1 cellular context compared by ENCODE assay signal in the genomic region with DNA sequence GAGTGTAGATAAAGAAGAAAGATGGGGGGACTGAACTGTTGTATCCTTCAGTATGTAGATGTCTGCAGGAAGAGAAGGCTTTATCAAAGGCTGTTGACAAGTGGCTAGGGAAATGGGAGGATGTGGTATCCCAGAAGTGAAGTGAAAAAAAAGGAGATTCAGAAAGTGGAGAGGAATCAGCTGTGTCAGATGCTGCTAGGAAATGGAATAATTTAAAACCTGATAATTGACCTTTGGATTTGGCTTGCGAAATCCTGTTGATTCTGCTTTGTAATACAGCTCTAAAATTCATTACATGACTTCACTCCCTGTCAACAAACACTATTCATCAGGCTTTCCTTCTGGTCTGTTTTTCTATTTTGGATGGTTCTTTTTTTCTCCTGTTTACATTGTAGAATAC.
TF ChIP-seq lines count a peak whose summit lies in the region.

No MANE protein-coding gene starts in this region.

TF ChIP-seq in liver, 16 proteins besides CTCF, POLR2A, EP300 and RAD21 (continued from another document):
- TF ChIP-seq, protein P1, sequence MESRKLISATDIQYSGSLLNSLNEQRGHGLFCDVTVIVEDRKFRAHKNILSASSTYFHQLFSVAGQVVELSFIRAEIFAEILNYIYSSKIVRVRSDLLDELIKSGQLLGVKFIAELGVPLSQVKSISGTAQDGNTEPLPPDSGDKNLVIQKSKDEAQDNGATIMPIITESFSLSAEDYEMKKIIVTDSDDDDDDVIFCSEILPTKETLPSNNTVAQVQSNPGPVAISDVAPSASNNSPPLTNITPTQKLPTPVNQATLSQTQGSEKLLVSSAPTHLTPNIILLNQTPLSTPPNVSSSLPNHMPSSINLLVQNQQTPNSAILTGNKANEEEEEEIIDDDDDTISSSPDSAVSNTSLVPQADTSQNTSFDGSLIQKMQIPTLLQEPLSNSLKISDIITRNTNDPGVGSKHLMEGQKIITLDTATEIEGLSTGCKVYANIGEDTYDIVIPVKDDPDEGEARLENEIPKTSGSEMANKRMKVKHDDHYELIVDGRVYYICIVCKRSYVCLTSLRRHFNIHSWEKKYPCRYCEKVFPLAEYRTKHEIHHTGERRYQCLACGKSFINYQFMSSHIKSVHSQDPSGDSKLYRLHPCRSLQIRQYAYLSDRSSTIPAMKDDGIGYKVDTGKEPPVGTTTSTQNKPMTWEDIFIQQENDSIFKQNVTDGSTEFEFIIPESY (IDR thresholded peaks at IDR 0.05), result peak; percentile 33
- TF ChIP-seq FOXA2 (IDR thresholded peaks at IDR 0.05), result peak; percentile 95
